ENCODE assay signal across 1 cellular context in genomic region chr4:75672461-75673026, GRCh38.
TF ChIP-seq lines count a peak whose summit lies in the region.

No MANE protein-coding gene starts in this region.

TF ChIP-seq in H1, 55 proteins besides CTCF, POLR2A, EP300 and RAD21 (continued from another document):
- TF ChIP-seq BCL11A (IDR thresholded peaks at IDR 0.05; ENCODE audit: low read depth in 2 of 2, low read length in 2 of 2) (no peak), KDM4A (IDR thresholded peaks at IDR 0.05; ENCODE audit: low read depth, low read length, severe bottlenecking) (peak; percentile 47), RFX5 (IDR thresholded peaks at IDR 0.05; ENCODE audit: borderline replicate concordance, low read depth, low read length) (no peak), SP4 (IDR thresholded peaks at IDR 0.05; ENCODE audit: low read length) (no peak), BRCA1 (IDR thresholded peaks at IDR 0.05; ENCODE audit: low read depth, low read length) (no peak), CHD7 (IDR thresholded peaks at IDR 0.05; ENCODE audit: insufficient replicate concordance, low read length) (no peak), NANOG (IDR thresholded peaks at IDR 0.05; ENCODE audit: insufficient read depth, low read depth, low read length, poor library complexity, severe bottlenecking) (no peak), NRF1 (IDR thresholded peaks at IDR 0.05; ENCODE audit: low read depth, low read length) (no peak), HDAC6 (IDR thresholded peaks at IDR 0.05; ENCODE audit: low read depth, low read length) (no peak), SIX5 (IDR thresholded peaks at IDR 0.05; ENCODE audit: low read depth, low read length) (no peak), JUN (IDR thresholded peaks at IDR 0.05; ENCODE audit: low read depth, low read length) (no peak), JUND (IDR thresholded peaks at IDR 0.05; ENCODE audit: low read length) (no peak), EZH2 (IDR thresholded peaks at IDR 0.05; ENCODE audit: low read depth, low read length, severe bottlenecking) (no peak), PHF8 (conservative IDR thresholded peaks at IDR 0.05; ENCODE audit: low read depth, low read length) (no peak), CHD1 (IDR thresholded peaks at IDR 0.05; ENCODE audit: low read depth, low read length) (no peak), RBBP5 (IDR thresholded peaks at IDR 0.05; ENCODE audit: borderline replicate concordance, low read depth, low read length) (peak; percentile 49; the same call in 1 of the 2 replicates), TAF7 (optimal IDR thresholded peaks at IDR 0.05; ENCODE audit: borderline replicate concordance, low read depth, low read length) (no peak), YY1 (IDR thresholded peaks at IDR 0.05; ENCODE audit: low read depth, low read length) (peak; percentile 65; the same call in 1 of the 2 replicates), CBX8 (IDR thresholded peaks at IDR 0.05; ENCODE audit: borderline replicate concordance, low read depth, low read length) (no peak), EGR1 (IDR thresholded peaks at IDR 0.05; ENCODE audit: borderline replicate concordance, low read depth, low read length) (no peak), KDM1A (IDR thresholded peaks at IDR 0.05; ENCODE audit: borderline replicate concordance, low read length) (no peak), ZNF274 (IDR thresholded peaks at IDR 0.05; ENCODE audit: borderline replicate concordance, extremely low read depth, low read length) (no peak), FOSL1 (IDR thresholded peaks at IDR 0.05; ENCODE audit: insufficient read depth, low read depth, low read length) (no peak), SUZ12 (IDR thresholded peaks at IDR 0.05; ENCODE audit: low read length) (no peak), TBP (IDR thresholded peaks at IDR 0.05; ENCODE audit: low read depth, low read length) (peak; percentile 42; the same call in 1 of the 2 replicates), GABPA (IDR thresholded peaks at IDR 0.05; ENCODE audit: borderline replicate concordance, insufficient read depth, low read length) (no peak), SIN3A (conservative IDR thresholded peaks at IDR 0.05 in 1 of 2, IDR thresholded peaks at IDR 0.05 in 1 of 2; ENCODE audit: low read depth in 1 of 2, low read length in 2 of 2) (peak; percentile 38 to 59; a peak in 1 of 4 replicates), POLR2AphosphoS5 (IDR thresholded peaks at IDR 0.05; ENCODE audit: low read depth, low read length) (peak; percentile 68; the same call in 1 of the 2 replicates), SP1 (IDR thresholded peaks at IDR 0.05; ENCODE audit: low read depth, low read length) (no peak), USF2 (IDR thresholded peaks at IDR 0.05; ENCODE audit: low read length) (no peak), RXRA (IDR thresholded peaks at IDR 0.05; ENCODE audit: insufficient read depth, low read depth, low read length) (no peak), SAP30 (IDR thresholded peaks at IDR 0.05; ENCODE audit: insufficient read depth, insufficient replicate concordance, low read length) (peak; percentile 23), ASH2L (IDR thresholded peaks at IDR 0.05; ENCODE audit: low read length) (peak; percentile 80), CREB1 (IDR thresholded peaks at IDR 0.05) (peak; percentile 76), MAFK (IDR thresholded peaks at IDR 0.05; ENCODE audit: low read depth, low read length) (no peak), RNF2 (IDR thresholded peaks at IDR 0.05; ENCODE audit: borderline replicate concordance, low read depth, low read length, missing control alignments, poor library complexity, severe bottlenecking) (no peak), BACH1 (IDR thresholded peaks at IDR 0.05; ENCODE audit: low read length) (no peak), CTBP2 (IDR thresholded peaks at IDR 0.05; ENCODE audit: borderline replicate concordance, insufficient read depth, insufficient read length, low read length) (no peak), GTF2F1 (IDR thresholded peaks at IDR 0.05; ENCODE audit: borderline replicate concordance, low read depth, low read length) (no peak), CEBPB (IDR thresholded peaks at IDR 0.05; ENCODE audit: low read depth, low read length) (no peak), KDM5A (IDR thresholded peaks at IDR 0.05; ENCODE audit: low read length) (no peak), SIRT6 (IDR thresholded peaks at IDR 0.05; ENCODE audit: low read length) (no peak), SP2 (IDR thresholded peaks at IDR 0.05; ENCODE audit: low read length) (no peak), HDAC2 (IDR thresholded peaks at IDR 0.05; ENCODE audit: borderline replicate concordance in 1 of 2, low read depth in 2 of 2, low read length in 2 of 2) (no peak), CHD2 (IDR thresholded peaks at IDR 0.05; ENCODE audit: low read length) (no peak), TEAD4 (IDR thresholded peaks at IDR 0.05; ENCODE audit: low read depth, low read length) (no peak), TCF12 (IDR thresholded peaks at IDR 0.05; ENCODE audit: low read depth, low read length) (no peak), SRF (IDR thresholded peaks at IDR 0.05; ENCODE audit: low read depth, low read length) (no peak)
- TF ChIP-seq, protein P1, sequence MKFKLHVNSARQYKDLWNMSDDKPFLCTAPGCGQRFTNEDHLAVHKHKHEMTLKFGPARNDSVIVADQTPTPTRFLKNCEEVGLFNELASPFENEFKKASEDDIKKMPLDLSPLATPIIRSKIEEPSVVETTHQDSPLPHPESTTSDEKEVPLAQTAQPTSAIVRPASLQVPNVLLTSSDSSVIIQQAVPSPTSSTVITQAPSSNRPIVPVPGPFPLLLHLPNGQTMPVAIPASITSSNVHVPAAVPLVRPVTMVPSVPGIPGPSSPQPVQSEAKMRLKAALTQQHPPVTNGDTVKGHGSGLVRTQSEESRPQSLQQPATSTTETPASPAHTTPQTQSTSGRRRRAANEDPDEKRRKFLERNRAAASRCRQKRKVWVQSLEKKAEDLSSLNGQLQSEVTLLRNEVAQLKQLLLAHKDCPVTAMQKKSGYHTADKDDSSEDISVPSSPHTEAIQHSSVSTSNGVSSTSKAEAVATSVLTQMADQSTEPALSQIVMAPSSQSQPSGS (IDR thresholded peaks at IDR 0.05; ENCODE audit: low read length): no peak
- TF ChIP-seq, protein P2, sequence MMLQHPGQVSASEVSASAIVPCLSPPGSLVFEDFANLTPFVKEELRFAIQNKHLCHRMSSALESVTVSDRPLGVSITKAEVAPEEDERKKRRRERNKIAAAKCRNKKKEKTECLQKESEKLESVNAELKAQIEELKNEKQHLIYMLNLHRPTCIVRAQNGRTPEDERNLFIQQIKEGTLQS (IDR thresholded peaks at IDR 0.05; ENCODE audit: insufficient read depth, low read depth, low read length): no peak
- TF ChIP-seq, protein P3, sequence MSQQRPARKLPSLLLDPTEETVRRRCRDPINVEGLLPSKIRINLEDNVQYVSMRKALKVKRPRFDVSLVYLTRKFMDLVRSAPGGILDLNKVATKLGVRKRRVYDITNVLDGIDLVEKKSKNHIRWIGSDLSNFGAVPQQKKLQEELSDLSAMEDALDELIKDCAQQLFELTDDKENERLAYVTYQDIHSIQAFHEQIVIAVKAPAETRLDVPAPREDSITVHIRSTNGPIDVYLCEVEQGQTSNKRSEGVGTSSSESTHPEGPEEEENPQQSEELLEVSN (IDR thresholded peaks at IDR 0.05): no peak
